Comparison of ENCODE assay signal across 32 cellular contexts in genomic region chr17:4551796-4552525, GRCh38. TPM values are rescaled to one million over a fixed set of nuclear protein-coding genes. Genes with fewer than 3 reads are reported as not detected.
"Had no signal": no experiment of that assay in that cellular context is flagged by ENCODE, and none has a peak within 500 bp of the region (broad histone marks: within the 10 kb centered on the region; RNA-seq: fewer than 3 reads in every experiment).

No MANE protein-coding gene starts in this region.

- H2AFZ ChIP-seq: hepatocyte had no signal

- H3K9me3 Mint-ChIP-seq: activated naive CD4-positive, alpha-beta T cell treated with anti-CD3 and anti-CD28 coated beads, Interleukin-2, amount 50 U/mL, for 72 hours; activated T-cell treated with anti-CD3 and anti-CD28 coated beads, Interleukin-2, amount 50 U/mL, for 24 hours; naive thymus-derived CD8-positive, alpha-beta T cell; stimulated activated memory B cell treated with anti-CD40 and anti-IgM and Interleukin-4, amounts not matched to agents 10 μg/mL and 1 μg/mL and 100 μg/mL, for 72 hours; stimulated activated naive CD8-positive, alpha-beta T cell treated with anti-CD3 and anti-CD28 coated beads, Interleukin-15, amount 100 ng/mL, for 72 hours; T-helper 1 cell treated with Interleukin-12 subunit alpha and Interleukin-12 subunit beta and Interleukin-4 antibody, amounts not matched to agents 30 μg/mL and 1 μg/mL, for 36 hours had no signal

- H3K27me3 ChIP-seq: breast epithelium, gastrocnemius medialis, hepatocyte, upper lobe of left lung had no signal

- H3K27ac ChIP-seq: gastrocnemius medialis, hepatocyte, lower lobe of right lung, upper lobe of left lung, WERI-Rb-1 had no signal

- H3K4me2 ChIP-seq: hepatocyte had no signal

- H3K4me3 ChIP-seq: breast epithelium, gastrocnemius medialis, hepatocyte, lower lobe of right lung, upper lobe of left lung had no signal

- H3K4me3 Mint-ChIP-seq: activated T-cell treated with anti-CD3 and anti-CD28 coated beads, Interleukin-2, amount 50 U/mL, for 24 hours; stimulated activated memory B cell treated with anti-CD40 and anti-IgM and Interleukin-4, amounts not matched to agents 10 μg/mL and 1 μg/mL and 100 μg/mL, for 72 hours; stimulated activated naive CD8-positive, alpha-beta T cell treated with anti-CD3 and anti-CD28 coated beads, Interleukin-15, amount 100 ng/mL, for 72 hours; T-helper 1 cell treated with Interleukin-12 subunit alpha and Interleukin-12 subunit beta and Interleukin-4 antibody, amounts not matched to agents 30 μg/mL and 1 μg/mL, for 36 hours had no signal

- H3K27me3 Mint-ChIP-seq: activated T-cell treated with anti-CD3 and anti-CD28 coated beads, Interleukin-2, amount 50 U/mL, for 24 hours; naive thymus-derived CD8-positive, alpha-beta T cell; stimulated activated memory B cell treated with anti-CD40 and anti-IgM and Interleukin-4, amounts not matched to agents 10 μg/mL and 1 μg/mL and 100 μg/mL, for 72 hours; stimulated activated naive CD8-positive, alpha-beta T cell treated with anti-CD3 and anti-CD28 coated beads, Interleukin-15, amount 100 ng/mL, for 72 hours had no signal

- FAIRE-seq: colon, endometrium, small intestine, TTC549 had no signal

- ATAC-seq: activated CD4-positive, CD25-positive, alpha-beta regulatory T cell treated with anti-CD3 and anti-CD28 coated beads, Interleukin-2, amount 50 U/mL, for 24 hours; activated naive CD4-positive, alpha-beta T cell treated with anti-CD3 and anti-CD28 coated beads, Interleukin-2, amount 50 U/mL, for 72 hours; gastrocnemius medialis; left colon; lower lobe of right lung; naive thymus-derived CD8-positive, alpha-beta T cell; sciatic nerve; stimulated activated memory B cell treated with anti-CD40 and anti-IgM and Interleukin-4, amounts not matched to agents 10 μg/mL and 1 μg/mL and 100 μg/mL, for 72 hours; stimulated activated naive CD8-positive, alpha-beta T cell treated with anti-CD3 and anti-CD28 coated beads, Interleukin-15, amount 100 ng/mL, for 72 hours had no signal

- H3K27ac Mint-ChIP-seq: activated naive CD4-positive, alpha-beta T cell treated with anti-CD3 and anti-CD28 coated beads, Interleukin-2, amount 50 U/mL, for 72 hours; activated T-cell treated with anti-CD3 and anti-CD28 coated beads, Interleukin-2, amount 50 U/mL, for 24 hours; stimulated activated memory B cell treated with anti-CD40 and anti-IgM and Interleukin-4, amounts not matched to agents 10 μg/mL and 1 μg/mL and 100 μg/mL, for 72 hours; stimulated activated naive CD8-positive, alpha-beta T cell treated with anti-CD3 and anti-CD28 coated beads, Interleukin-15, amount 100 ng/mL, for 72 hours; T-helper 1 cell treated with Interleukin-12 subunit alpha and Interleukin-12 subunit beta and Interleukin-4 antibody, amounts not matched to agents 30 μg/mL and 1 μg/mL, for 36 hours had no signal

- DNase-seq: activated CD4-positive, alpha-beta T cell treated with anti-CD3 and anti-CD28 coated beads, Interleukin-2, amount 50 U/mL, for 48 hours; activated CD8-positive, alpha-beta memory T cell treated with anti-CD3 and anti-CD28 coated beads, Interleukin-2, amount 50 U/mL, for 4 hours; activated gamma-delta T cell treated with Interleukin-2 at 50 U/mL for 16 hours; activated T-cell treated with anti-CD3 and anti-CD28 coated beads, Interleukin-2, amount 50 U/mL, for 24 hours; effector CD8-positive, alpha-beta T cell; gastrocnemius medialis; islet precursor cell; left colon; lower lobe of right lung; mesenchymal stem cell; small intestine; stimulated activated CD4-positive, alpha-beta T cell treated with anti-CD3 and anti-CD28 coated beads, Interleukin-4, amount 100 ng/mL, for 4 hours; stimulated activated CD8-positive, alpha-beta memory T cell treated with anti-CD3 and anti-CD28 coated beads, Interleukin-4, amount 100 ng/mL, for 48 hours; stimulated activated naive CD8-positive, alpha-beta T cell treated with anti-CD3 and anti-CD28 coated beads, Interleukin-15, amount 100 ng/mL, for 72 hours; substantia nigra; T-helper 9 cell; WERI-Rb-1 had no signal

- H3K9me3 ChIP-seq: breast epithelium, gastrocnemius medialis, lower lobe of right lung, upper lobe of left lung had no signal

RNA-seq across cellular contexts. Expression of gene GGT6, which starts 8.4 kb away (rescaled TPM):
- total RNA-seq: activated CD8-positive, alpha-beta memory T cell treated with anti-CD3 and anti-CD28 coated beads for 36 hours; activated naive CD4-positive, alpha-beta T cell treated with anti-CD3 and anti-CD28 coated beads, Interleukin-2, amount 50 U/mL, for 72 hours; dermis microvascular lymphatic vessel endothelial cell; hepatocyte; naive thymus-derived CD8-positive, alpha-beta T cell; osteoblast; sciatic nerve had no signal
- polyA plus RNA-seq: hepatocyte; naive thymus-derived CD8-positive, alpha-beta T cell had no signal

RNA-seq across cellular contexts. Expression of gene SMTNL2, which starts 32.4 kb away (rescaled TPM):
- total RNA-seq: activated CD8-positive, alpha-beta memory T cell treated with anti-CD3 and anti-CD28 coated beads for 36 hours; activated naive CD4-positive, alpha-beta T cell treated with anti-CD3 and anti-CD28 coated beads, Interleukin-2, amount 50 U/mL, for 72 hours; dermis microvascular lymphatic vessel endothelial cell; naive thymus-derived CD8-positive, alpha-beta T cell; osteoblast had no signal
- polyA plus RNA-seq: naive thymus-derived CD8-positive, alpha-beta T cell had no signal
